19 cellular contexts compared by ENCODE assay signal in genomic region chr14:23729720-23730387, GRCh38.
A peak's percentile ranks its signal among the peaks of the same experiment; 100 is the strongest.
DNase-seq lines count a peak whose midpoint lies in the region; ATAC-seq and TF ChIP-seq lines count a peak whose summit lies in the region.
"Had no signal": no experiment of that assay in that cellular context is flagged by ENCODE, and none has a peak within 500 bp of the region (broad histone marks: within the 10 kb centered on the region; RNA-seq: fewer than 3 reads in every experiment).

No MANE protein-coding gene starts in this region.

- TF ChIP-seq CTCF in fibroblast of pulmonary artery (IDR thresholded peaks at IDR 0.05; ENCODE audit: low read length, missing control alignments), result peak; percentile 1

- H3K4me3 ChIP-seq in fibroblast of pulmonary artery (replicated peaks; ENCODE audit: low read depth, low read length), result no peak overlapping the region
- H3K4me3 ChIP-seq: esophagus muscularis mucosa, spleen had no signal

- no peaks in the 10 kb centered on the region for H3K9me3 Mint-ChIP-seq in stimulated activated naive CD8-positive, alpha-beta T cell treated with anti-CD3 and anti-CD28 coated beads, Interleukin-15, amount 100 ng/mL, for 72 hours
- H3K9me3 Mint-ChIP-seq: dendritic cell treated with granulocyte-macrophage colony-stimulating factor and Interleukin-4, amounts not matched to agents 40 ng/mL and 50 ng/mL, for 4 days; T-cell had no signal

- ATAC-seq in stimulated activated naive CD8-positive, alpha-beta T cell treated with anti-CD3 and anti-CD28 coated beads, Interleukin-15, amount 100 ng/mL, for 72 hours, result peak; percentile 26
- ATAC-seq in stimulated activated naive CD8-positive, alpha-beta T cell treated with anti-CD3 and anti-CD28 coated beads, Interleukin-15, Interleukin-2, amounts not matched to agents 100 U/mL and 50 U/mL, for 24 hours, result no peak
- no peak for ATAC-seq in HG03469 (IDR thresholded peaks at IDR 0.05; ENCODE audit: unreplicated experiment)
- ATAC-seq in HG02610 (IDR thresholded peaks at IDR 0.05; ENCODE audit: unreplicated experiment), result no peak
- ATAC-seq: T-cell had no signal

- H3K27ac Mint-ChIP-seq in stimulated activated naive CD8-positive, alpha-beta T cell treated with anti-CD3 and anti-CD28 coated beads, Interleukin-15, amount 100 ng/mL, for 72 hours, result no peak overlapping the region
- H3K27ac Mint-ChIP-seq: dendritic cell treated with granulocyte-macrophage colony-stimulating factor and Interleukin-4, amounts not matched to agents 40 ng/mL and 50 ng/mL, for 4 days; T-cell had no signal

- H3K27me3 Mint-ChIP-seq in stimulated activated naive CD8-positive, alpha-beta T cell treated with anti-CD3 and anti-CD28 coated beads, Interleukin-15, amount 100 ng/mL, for 72 hours, result no peaks in the 10 kb centered on the region

- no peaks in the 10 kb centered on the region for H3K4me1 Mint-ChIP-seq in stimulated activated naive CD8-positive, alpha-beta T cell treated with anti-CD3 and anti-CD28 coated beads, Interleukin-15, amount 100 ng/mL, for 72 hours
- H3K4me1 Mint-ChIP-seq: T-cell had no signal

- in situ Hi-C loops in SK-MEL-5 (cut with HindIII; ENCODE audit: low pct_unique_long_range_greater_than_20kb, low sequenced_read_pairs), result no loop called here

- H3K4me3 Mint-ChIP-seq in stimulated activated naive CD8-positive, alpha-beta T cell treated with anti-CD3 and anti-CD28 coated beads, Interleukin-15, amount 100 ng/mL, for 72 hours, result no peak overlapping the region
- H3K4me3 Mint-ChIP-seq: dendritic cell treated with granulocyte-macrophage colony-stimulating factor and Interleukin-4, amounts not matched to agents 40 ng/mL and 50 ng/mL, for 4 days; T-cell had no signal

- no peak for DNase-seq in stimulated activated naive CD8-positive, alpha-beta T cell treated with anti-CD3 and anti-CD28 coated beads, Interleukin-15, amount 100 ng/mL, for 72 hours
- DNase-seq in stimulated activated naive CD8-positive, alpha-beta T cell treated with anti-CD3 and anti-CD28 coated beads, Interleukin-15, Interleukin-2, amounts not matched to agents 100 U/mL and 50 U/mL, for 24 hours, result no peak
- peak; percentile 11 for DNase-seq in SK-MEL-5 (ENCODE audit: low read depth, low spot score)
- no peak for DNase-seq in fibroblast of pulmonary artery (ENCODE audit: low read depth)
- DNase-seq in effector CD4-positive, alpha-beta T cell, result no peak
- no peak for DNase-seq in NK-92 treated with Interleukin-12 subunit alpha and Interleukin-12 subunit beta, amount 100 ng/mL, for 24 hours (lab: John Stamatoyannopoulos, UW)
- DNase-seq: aorta; HCEC 1CT; KG1; NCI-H1417; NCI-H345; posterior cingulate gyrus; spleen; stimulated activated naive CD4-positive, alpha-beta T cell; T-cell had no signal
